18 cellular contexts compared by ENCODE assay signal in genomic region chr2:177275041-177275440, GRCh38. TPM values are rescaled to one million over a fixed set of nuclear protein-coding genes. Genes with fewer than 3 reads are reported as not detected.
A peak's percentile ranks its signal among the peaks of the same experiment; 100 is the strongest.
DNase-seq lines count a peak whose midpoint lies in the region; ATAC-seq and TF ChIP-seq lines count a peak whose summit lies in the region.
"Had no signal": no experiment of that assay in that cellular context is flagged by ENCODE, and none has a peak within 500 bp of the region (broad histone marks: within the 10 kb centered on the region; RNA-seq: fewer than 3 reads in every experiment).

No MANE protein-coding gene starts in this region.

- intact Hi-C loops in mammary epithelial cell (cut with micrococcal nuclease) = loop anchor here (1.0 kb wide), 1 partner anchor 11 kb away; the partner anchor contains the start of gene NFE2L2
- intact Hi-C loops in left ventricle myocardium inferior (cut with micrococcal nuclease) = no loop called here
- intact Hi-C loops in left colon (cut with DNase I, micrococcal nuclease) = no loop called here

- H3K9me3 ChIP-seq in HEK293 (ENCODE audit: control insufficient read depth, insufficient read depth, low read depth, low read length) = no peaks in the 10 kb centered on the region
- no peaks in the 10 kb centered on the region for H3K9me3 ChIP-seq in mammary epithelial cell (replicated peaks; ENCODE audit: insufficient read depth, low read length)
- H3K9me3 ChIP-seq in left ventricle myocardium inferior (replicated peaks) = no peaks in the 10 kb centered on the region
- H3K9me3 ChIP-seq: spleen had no signal

- DNase-seq in mammary epithelial cell (peak; percentile 87), left ventricle myocardium inferior (no peak), stromal cell of bone marrow (ENCODE audit: low read depth) (peak; percentile 85), NCI-H146 treated with DMSO at 0.1 percent for 48 hours (lab: John Stamatoyannopoulos, UW; ENCODE audit: unreplicated experiment) (no peak), left colon (no peak), DMS 273 (lab: John Stamatoyannopoulos, UW; ENCODE audit: unreplicated experiment) (no peak)
- DNase-seq: activated CD4-positive, alpha-beta T cell treated with anti-CD3 and anti-CD28 coated beads for 48 hours; activated gamma-delta T cell; dorsolateral prefrontal cortex; naive thymus-derived CD4-positive, alpha-beta T cell; NCI-H187 treated with DMSO at 0.1 percent for 48 hours; NK-92 treated with Interleukin-12 subunit alpha and Interleukin-12 subunit beta, amount 100 ng/mL, for 24 hours; spleen; T-helper 1 cell had no signal

- no peaks in the 10 kb centered on the region for H3K79me2 ChIP-seq in mammary epithelial cell (ENCODE audit: insufficient read depth, low read length)

- in situ Hi-C loops in mammary epithelial cell (cut with MboI; ENCODE audit: low sequenced_read_pairs in 2 of 2) = no loop called here

- H3K4me3 ChIP-seq in HEK293 (ENCODE audit: low read depth, low read length) (no peak overlapping the region), mammary epithelial cell (replicated peaks in 1 of 3; ENCODE audit: insufficient read depth in 1 of 3, low read depth in 2 of 3, low read length in 3 of 3) (peak overlapping the region in 1 of 3 experiments; percentile 36), left ventricle myocardium inferior (peak overlapping the region; percentile 12)
- H3K4me3 ChIP-seq: GM12878, spleen had no signal

- no peak overlapping the region for H3K27ac ChIP-seq in HEK293 (ENCODE audit: extremely low read depth, low read depth, low read length)
- H3K27ac ChIP-seq in mammary epithelial cell (ENCODE audit: insufficient read depth, low read depth, low read length) = no peak overlapping the region
- H3K27ac ChIP-seq in left ventricle myocardium inferior (replicated peaks) = peak overlapping the region; percentile 66
- H3K27ac ChIP-seq: spleen had no signal

- no peaks in the 10 kb centered on the region for H3K27me3 ChIP-seq in mammary epithelial cell (ENCODE audit: insufficient read depth, low read length)
- H3K27me3 ChIP-seq in left ventricle myocardium inferior (ENCODE audit: low read depth) = no peaks in the 10 kb centered on the region
- H3K27me3 ChIP-seq: dorsolateral prefrontal cortex, spleen had no signal

- BruUV-seq in mammary epithelial cell (replicated peaks; lab: Mats Ljungman, UMichigan) = no TSS peak

- CTCF ChIA-PET in HEK293 (lab: Yijun Ruan, JAX) = no interaction called here
- CTCF ChIA-PET in mammary epithelial cell (lab: Charles Lee; ENCODE audit: low non-redundant PET) = no interaction called here

- H3K9ac ChIP-seq in mammary epithelial cell (ENCODE audit: insufficient read depth, low read length) = no peak overlapping the region

- dilution Hi-C loops in mammary epithelial cell (cut with HindIII; ENCODE audit: low sequenced_read_pairs) = no loop called here

- H3K36me3 ChIP-seq in HEK293 (ENCODE audit: control insufficient read depth in 2 of 2, insufficient read depth in 1 of 2, low read length in 2 of 2) = no peaks in the 10 kb centered on the region
- H3K36me3 ChIP-seq in mammary epithelial cell (ENCODE audit: insufficient read depth, low read length) = no peaks in the 10 kb centered on the region
- no peaks in the 10 kb centered on the region for H3K36me3 ChIP-seq in left ventricle myocardium inferior
- H3K36me3 ChIP-seq: spleen had no signal

- peaks cover 13% of the 10 kb centered on the region for H3K4me1 ChIP-seq in HEK293 (ENCODE audit: control insufficient read depth, insufficient read depth, low read length)
- H3K4me1 ChIP-seq in mammary epithelial cell (ENCODE audit: insufficient read depth, low read length) = peaks cover 12% of the 10 kb centered on the region
- H3K4me1 ChIP-seq in left ventricle myocardium inferior = peaks cover 14% of the 10 kb centered on the region
- H3K4me1 ChIP-seq: spleen had no signal

- WGBS in mammary epithelial cell (ENCODE audit: low coverage, missing lambda C conversion rate) = 3% methylated on average over 2 of the region's 2 CpGs

- no peak overlapping the region for H2AFZ ChIP-seq in mammary epithelial cell (ENCODE audit: low read depth, low read length)

- POLR2A ChIA-PET in HEK293 (lab: Yijun Ruan, JAX) = no interaction called here

- ATAC-seq in HG03039 (IDR thresholded peaks at IDR 0.05; ENCODE audit: unreplicated experiment) = no peak
- ATAC-seq in left colon = no peak
- ATAC-seq: GM12878; HCT116; naive thymus-derived CD4-positive, alpha-beta T cell had no signal

- peak overlapping the region; percentile 71 for H3K4me2 ChIP-seq in mammary epithelial cell (ENCODE audit: insufficient read depth, low read depth, low read length)

- no peaks in the 10 kb centered on the region for H4K20me1 ChIP-seq in mammary epithelial cell (ENCODE audit: insufficient read depth, low read length)

- TF ChIP-seq CTCF in HEK293 (tag by site-specific recombination; IDR thresholded peaks at IDR 0.05) (no peak), mammary epithelial cell (conservative IDR thresholded peaks at IDR 0.05 in 1 of 2, IDR thresholded peaks at IDR 0.05 in 1 of 2; ENCODE audit: extremely low read depth in 1 of 2, insufficient read depth in 1 of 2, low read depth in 1 of 2, low read length in 2 of 2) (no peak), left ventricle myocardium inferior (IDR thresholded peaks at IDR 0.05; ENCODE audit: borderline replicate concordance) (no peak)

TF ChIP-seq in HEK293, 187 proteins besides CTCF, POLR2A, EP300 and RAD21 (continues in another document):
- no peak for TF ChIP-seq ZNF132 (tag by site-specific recombination; IDR thresholded peaks at IDR 0.05; ENCODE audit: borderline replicate concordance)
- TF ChIP-seq HOXD13 (CRISPR knock-in tag; IDR thresholded peaks at IDR 0.05; ENCODE audit: borderline replicate concordance) = no peak
- no peak for TF ChIP-seq ZNF600 (tag by site-specific recombination; IDR thresholded peaks at IDR 0.05)
- TF ChIP-seq OVOL3 (tag by site-specific recombination; IDR thresholded peaks at IDR 0.05) = 0 out of 2 replicates have a peak, but pooled peaks have one; percentile 34
- no peak for TF ChIP-seq ZNF140 (tag by site-specific recombination; IDR thresholded peaks at IDR 0.05)
- TF ChIP-seq RBAK (tag by site-specific recombination; IDR thresholded peaks at IDR 0.05) = no peak
- TF ChIP-seq ZNF629 (tag by site-specific recombination; IDR thresholded peaks at IDR 0.05) = peak; percentile 38; the same call in 1 of the 2 replicates
- peak; percentile 35; the same call in 1 of the 2 replicates for TF ChIP-seq IKZF3 (tag by site-specific recombination; IDR thresholded peaks at IDR 0.05)
- 0 out of 2 replicates have a peak, but pooled peaks have one; percentile 13 for TF ChIP-seq ZNF335 (tag by site-specific recombination; conservative IDR thresholded peaks at IDR 0.05)
- TF ChIP-seq ZEB2 (tag by site-specific recombination; IDR thresholded peaks at IDR 0.05) = 0 out of 2 replicates have a peak, but pooled peaks have one; percentile 25
- no peak for TF ChIP-seq YY1 (tag by site-specific recombination; IDR thresholded peaks at IDR 0.05)
- no peak for TF ChIP-seq ZNF37A (tag by site-specific recombination; IDR thresholded peaks at IDR 0.05)
- no peak for TF ChIP-seq TRIM28 (IDR thresholded peaks at IDR 0.05; ENCODE audit: borderline replicate concordance, low read length)
- peak; percentile 28; the same call in 1 of the 2 replicates for TF ChIP-seq ZNF843 (tag by site-specific recombination; IDR thresholded peaks at IDR 0.05)
- no peak for TF ChIP-seq ZNF670 (tag by site-specific recombination; IDR thresholded peaks at IDR 0.05; ENCODE audit: low read depth)
- TF ChIP-seq, protein P1, sequence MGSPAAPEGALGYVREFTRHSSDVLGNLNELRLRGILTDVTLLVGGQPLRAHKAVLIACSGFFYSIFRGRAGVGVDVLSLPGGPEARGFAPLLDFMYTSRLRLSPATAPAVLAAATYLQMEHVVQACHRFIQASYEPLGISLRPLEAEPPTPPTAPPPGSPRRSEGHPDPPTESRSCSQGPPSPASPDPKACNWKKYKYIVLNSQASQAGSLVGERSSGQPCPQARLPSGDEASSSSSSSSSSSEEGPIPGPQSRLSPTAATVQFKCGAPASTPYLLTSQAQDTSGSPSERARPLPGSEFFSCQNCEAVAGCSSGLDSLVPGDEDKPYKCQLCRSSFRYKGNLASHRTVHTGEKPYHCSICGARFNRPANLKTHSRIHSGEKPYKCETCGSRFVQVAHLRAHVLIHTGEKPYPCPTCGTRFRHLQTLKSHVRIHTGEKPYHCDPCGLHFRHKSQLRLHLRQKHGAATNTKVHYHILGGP (tag by site-specific recombination; IDR thresholded peaks at IDR 0.05) = 0 out of 2 replicates have a peak, but pooled peaks have one; percentile 32
- TF ChIP-seq, protein P2, sequence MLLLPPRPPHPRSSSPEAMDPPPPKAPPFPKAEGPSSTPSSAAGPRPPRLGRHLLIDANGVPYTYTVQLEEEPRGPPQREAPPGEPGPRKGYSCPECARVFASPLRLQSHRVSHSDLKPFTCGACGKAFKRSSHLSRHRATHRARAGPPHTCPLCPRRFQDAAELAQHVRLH (tag by site-specific recombination; IDR thresholded peaks at IDR 0.05) = 0 out of 2 replicates have a peak, but pooled peaks have one; percentile 11
- TF ChIP-seq ZNF664 (tag by site-specific recombination; IDR thresholded peaks at IDR 0.05) = 0 out of 2 replicates have a peak, but pooled peaks have one; percentile 5
- TF ChIP-seq ZNF366 (tag by site-specific recombination; conservative IDR thresholded peaks at IDR 0.05) = 0 out of 2 replicates have a peak, but pooled peaks have one; percentile 26
- TF ChIP-seq, protein P3, sequence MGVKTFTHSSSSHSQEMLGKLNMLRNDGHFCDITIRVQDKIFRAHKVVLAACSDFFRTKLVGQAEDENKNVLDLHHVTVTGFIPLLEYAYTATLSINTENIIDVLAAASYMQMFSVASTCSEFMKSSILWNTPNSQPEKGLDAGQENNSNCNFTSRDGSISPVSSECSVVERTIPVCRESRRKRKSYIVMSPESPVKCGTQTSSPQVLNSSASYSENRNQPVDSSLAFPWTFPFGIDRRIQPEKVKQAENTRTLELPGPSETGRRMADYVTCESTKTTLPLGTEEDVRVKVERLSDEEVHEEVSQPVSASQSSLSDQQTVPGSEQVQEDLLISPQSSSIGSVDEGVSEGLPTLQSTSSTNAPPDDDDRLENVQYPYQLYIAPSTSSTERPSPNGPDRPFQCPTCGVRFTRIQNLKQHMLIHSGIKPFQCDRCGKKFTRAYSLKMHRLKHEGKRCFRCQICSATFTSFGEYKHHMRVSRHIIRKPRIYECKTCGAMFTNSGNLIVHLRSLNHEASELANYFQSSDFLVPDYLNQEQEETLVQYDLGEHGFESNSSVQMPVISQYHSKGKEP (tag by site-specific recombination; IDR thresholded peaks at IDR 0.05) = peak; percentile 36; the same call in 1 of the 2 replicates

RNA-seq across cellular contexts. Expression of gene NFE2L2, which starts 10.5 kb away (rescaled TPM):
- total RNA-seq in mammary epithelial cell (100 to 1,000 TPM in 1 of 2 donors, 10 to 100 TPM in 1; 88.7 to 112 TPM), left ventricle myocardium inferior (50.7 TPM), left colon (10 to 100 TPM; 73.1 to 94.1 TPM)
- polyA plus RNA-seq in mammary epithelial cell = 107 TPM
- 116 TPM for polyA minus RNA-seq in mammary epithelial cell

Comparison
In these comparisons a context has a peak if more than half of its experiments do, and no peak if none do; other contexts are left out.
1. DNase-seq: peak in mammary epithelial cell (single experiment) and stromal cell of bone marrow (single experiment); none in left ventricle myocardium inferior (single experiment), NCI-H146 treated with DMSO at 0.1 percent for 48 hours (single experiment), left colon (0 of 2) and DMS 273 (single experiment).